In the genomic region with DNA sequence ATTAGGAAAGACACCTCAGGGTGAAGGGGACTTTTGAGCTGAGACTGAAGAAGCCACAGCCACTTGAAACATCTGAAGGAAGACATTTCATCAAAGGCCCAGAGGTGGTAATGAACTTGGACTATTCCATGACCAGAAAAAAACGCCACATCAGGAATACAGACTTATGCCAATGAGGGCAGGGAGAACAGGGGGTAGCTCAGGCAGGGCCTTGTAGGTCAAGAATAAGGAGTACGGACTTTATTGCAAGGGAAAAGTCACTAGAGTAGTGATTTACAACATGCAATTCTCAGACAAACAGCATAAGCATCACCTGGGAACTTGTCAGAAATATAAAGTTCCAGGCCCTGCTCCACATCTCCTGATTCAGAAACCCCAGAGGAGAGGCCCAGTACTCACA, we compare ENCODE assay signal across 2 cellular contexts.
TF ChIP-seq lines count a peak whose summit lies in the region.

No MANE protein-coding gene starts in this region.

TF ChIP-seq in HEK293, 187 proteins besides CTCF, POLR2A, EP300 and RAD21 (continued from another document):
- TF ChIP-seq, protein P1, sequence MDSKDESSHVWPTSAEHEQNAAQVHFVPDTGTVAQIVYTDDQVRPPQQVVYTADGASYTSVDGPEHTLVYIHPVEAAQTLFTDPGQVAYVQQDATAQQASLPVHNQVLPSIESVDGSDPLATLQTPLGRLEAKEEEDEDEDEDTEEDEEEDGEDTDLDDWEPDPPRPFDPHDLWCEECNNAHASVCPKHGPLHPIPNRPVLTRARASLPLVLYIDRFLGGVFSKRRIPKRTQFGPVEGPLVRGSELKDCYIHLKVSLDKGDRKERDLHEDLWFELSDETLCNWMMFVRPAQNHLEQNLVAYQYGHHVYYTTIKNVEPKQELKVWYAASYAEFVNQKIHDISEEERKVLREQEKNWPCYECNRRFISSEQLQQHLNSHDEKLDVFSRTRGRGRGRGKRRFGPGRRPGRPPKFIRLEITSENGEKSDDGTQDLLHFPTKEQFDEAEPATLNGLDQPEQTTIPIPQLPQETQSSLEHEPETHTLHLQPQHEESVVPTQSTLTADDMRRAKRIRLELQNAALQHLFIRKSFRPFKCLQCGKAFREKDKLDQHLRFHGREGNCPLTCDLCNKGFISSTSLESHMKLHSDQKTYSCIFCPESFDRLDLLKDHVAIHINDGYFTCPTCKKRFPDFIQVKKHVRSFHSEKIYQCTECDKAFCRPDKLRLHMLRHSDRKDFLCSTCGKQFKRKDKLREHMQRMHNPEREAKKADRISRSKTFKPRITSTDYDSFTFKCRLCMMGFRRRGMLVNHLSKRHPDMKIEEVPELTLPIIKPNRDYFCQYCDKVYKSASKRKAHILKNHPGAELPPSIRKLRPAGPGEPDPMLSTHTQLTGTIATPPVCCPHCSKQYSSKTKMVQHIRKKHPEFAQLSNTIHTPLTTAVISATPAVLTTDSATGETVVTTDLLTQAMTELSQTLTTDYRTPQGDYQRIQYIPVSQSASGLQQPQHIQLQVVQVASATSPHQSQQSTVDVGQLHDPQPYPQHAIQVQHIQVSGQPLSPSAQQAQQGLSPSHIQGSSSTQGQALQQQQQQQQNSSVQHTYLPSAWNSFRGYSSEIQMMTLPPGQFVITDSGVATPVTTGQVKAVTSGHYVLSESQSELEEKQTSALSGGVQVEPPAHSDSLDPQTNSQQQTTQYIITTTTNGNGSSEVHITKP (tag by site-specific recombination; IDR thresholded peaks at IDR 0.05) = peak; percentile 91
- TF ChIP-seq, protein P2, sequence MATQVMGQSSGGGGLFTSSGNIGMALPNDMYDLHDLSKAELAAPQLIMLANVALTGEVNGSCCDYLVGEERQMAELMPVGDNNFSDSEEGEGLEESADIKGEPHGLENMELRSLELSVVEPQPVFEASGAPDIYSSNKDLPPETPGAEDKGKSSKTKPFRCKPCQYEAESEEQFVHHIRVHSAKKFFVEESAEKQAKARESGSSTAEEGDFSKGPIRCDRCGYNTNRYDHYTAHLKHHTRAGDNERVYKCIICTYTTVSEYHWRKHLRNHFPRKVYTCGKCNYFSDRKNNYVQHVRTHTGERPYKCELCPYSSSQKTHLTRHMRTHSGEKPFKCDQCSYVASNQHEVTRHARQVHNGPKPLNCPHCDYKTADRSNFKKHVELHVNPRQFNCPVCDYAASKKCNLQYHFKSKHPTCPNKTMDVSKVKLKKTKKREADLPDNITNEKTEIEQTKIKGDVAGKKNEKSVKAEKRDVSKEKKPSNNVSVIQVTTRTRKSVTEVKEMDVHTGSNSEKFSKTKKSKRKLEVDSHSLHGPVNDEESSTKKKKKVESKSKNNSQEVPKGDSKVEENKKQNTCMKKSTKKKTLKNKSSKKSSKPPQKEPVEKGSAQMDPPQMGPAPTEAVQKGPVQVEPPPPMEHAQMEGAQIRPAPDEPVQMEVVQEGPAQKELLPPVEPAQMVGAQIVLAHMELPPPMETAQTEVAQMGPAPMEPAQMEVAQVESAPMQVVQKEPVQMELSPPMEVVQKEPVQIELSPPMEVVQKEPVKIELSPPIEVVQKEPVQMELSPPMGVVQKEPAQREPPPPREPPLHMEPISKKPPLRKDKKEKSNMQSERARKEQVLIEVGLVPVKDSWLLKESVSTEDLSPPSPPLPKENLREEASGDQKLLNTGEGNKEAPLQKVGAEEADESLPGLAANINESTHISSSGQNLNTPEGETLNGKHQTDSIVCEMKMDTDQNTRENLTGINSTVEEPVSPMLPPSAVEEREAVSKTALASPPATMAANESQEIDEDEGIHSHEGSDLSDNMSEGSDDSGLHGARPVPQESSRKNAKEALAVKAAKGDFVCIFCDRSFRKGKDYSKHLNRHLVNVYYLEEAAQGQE (tag by site-specific recombination; IDR thresholded peaks at IDR 0.05) = no peak
- TF ChIP-seq ZNF335 (tag by site-specific recombination; conservative IDR thresholded peaks at IDR 0.05) (no peak), ZNF792 (tag by site-specific recombination; IDR thresholded peaks at IDR 0.05) (no peak)
- TF ChIP-seq, protein P3, sequence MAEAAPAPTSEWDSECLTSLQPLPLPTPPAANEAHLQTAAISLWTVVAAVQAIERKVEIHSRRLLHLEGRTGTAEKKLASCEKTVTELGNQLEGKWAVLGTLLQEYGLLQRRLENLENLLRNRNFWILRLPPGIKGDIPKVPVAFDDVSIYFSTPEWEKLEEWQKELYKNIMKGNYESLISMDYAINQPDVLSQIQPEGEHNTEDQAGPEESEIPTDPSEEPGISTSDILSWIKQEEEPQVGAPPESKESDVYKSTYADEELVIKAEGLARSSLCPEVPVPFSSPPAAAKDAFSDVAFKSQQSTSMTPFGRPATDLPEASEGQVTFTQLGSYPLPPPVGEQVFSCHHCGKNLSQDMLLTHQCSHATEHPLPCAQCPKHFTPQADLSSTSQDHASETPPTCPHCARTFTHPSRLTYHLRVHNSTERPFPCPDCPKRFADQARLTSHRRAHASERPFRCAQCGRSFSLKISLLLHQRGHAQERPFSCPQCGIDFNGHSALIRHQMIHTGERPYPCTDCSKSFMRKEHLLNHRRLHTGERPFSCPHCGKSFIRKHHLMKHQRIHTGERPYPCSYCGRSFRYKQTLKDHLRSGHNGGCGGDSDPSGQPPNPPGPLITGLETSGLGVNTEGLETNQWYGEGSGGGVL (tag by site-specific recombination; IDR thresholded peaks at IDR 0.05) = no peak

TF ChIP-seq in K562, 482 proteins besides CTCF, POLR2A, EP300 and RAD21 (continued from another document and continues in another):
- TF ChIP-seq, protein P4, sequence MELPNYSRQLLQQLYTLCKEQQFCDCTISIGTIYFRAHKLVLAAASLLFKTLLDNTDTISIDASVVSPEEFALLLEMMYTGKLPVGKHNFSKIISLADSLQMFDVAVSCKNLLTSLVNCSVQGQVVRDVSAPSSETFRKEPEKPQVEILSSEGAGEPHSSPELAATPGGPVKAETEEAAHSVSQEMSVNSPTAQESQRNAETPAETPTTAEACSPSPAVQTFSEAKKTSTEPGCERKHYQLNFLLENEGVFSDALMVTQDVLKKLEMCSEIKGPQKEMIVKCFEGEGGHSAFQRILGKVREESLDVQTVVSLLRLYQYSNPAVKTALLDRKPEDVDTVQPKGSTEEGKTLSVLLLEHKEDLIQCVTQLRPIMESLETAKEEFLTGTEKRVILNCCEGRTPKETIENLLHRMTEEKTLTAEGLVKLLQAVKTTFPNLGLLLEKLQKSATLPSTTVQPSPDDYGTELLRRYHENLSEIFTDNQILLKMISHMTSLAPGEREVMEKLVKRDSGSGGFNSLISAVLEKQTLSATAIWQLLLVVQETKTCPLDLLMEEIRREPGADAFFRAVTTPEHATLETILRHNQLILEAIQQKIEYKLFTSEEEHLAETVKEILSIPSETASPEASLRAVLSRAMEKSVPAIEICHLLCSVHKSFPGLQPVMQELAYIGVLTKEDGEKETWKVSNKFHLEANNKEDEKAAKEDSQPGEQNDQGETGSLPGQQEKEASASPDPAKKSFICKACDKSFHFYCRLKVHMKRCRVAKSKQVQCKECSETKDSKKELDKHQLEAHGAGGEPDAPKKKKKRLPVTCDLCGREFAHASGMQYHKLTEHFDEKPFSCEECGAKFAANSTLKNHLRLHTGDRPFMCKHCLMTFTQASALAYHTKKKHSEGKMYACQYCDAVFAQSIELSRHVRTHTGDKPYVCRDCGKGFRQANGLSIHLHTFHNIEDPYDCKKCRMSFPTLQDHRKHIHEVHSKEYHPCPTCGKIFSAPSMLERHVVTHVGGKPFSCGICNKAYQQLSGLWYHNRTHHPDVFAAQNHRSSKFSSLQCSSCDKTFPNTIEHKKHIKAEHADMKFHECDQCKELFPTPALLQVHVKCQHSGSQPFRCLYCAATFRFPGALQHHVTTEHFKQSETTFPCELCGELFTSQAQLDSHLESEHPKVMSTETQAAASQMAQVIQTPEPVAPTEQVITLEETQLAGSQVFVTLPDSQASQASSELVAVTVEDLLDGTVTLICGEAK (IDR thresholded peaks at IDR 0.05) = no peak
- TF ChIP-seq, protein P4 (CRISPR knock-in tag; IDR thresholded peaks at IDR 0.05) = no peak
- no peak for TF ChIP-seq ZNF124 (CRISPR knock-in tag; IDR thresholded peaks at IDR 0.05)
- TF ChIP-seq ZBTB8A (IDR thresholded peaks at IDR 0.05; ENCODE audit: partially characterized antibody) = no peak
- TF ChIP-seq FIP1L1 (IDR thresholded peaks at IDR 0.05; ENCODE audit: low read depth, low read length, poor library complexity, severe bottlenecking) = no peak
- TF ChIP-seq ZNF143 (CRISPR knock-in tag; IDR thresholded peaks at IDR 0.05) = no peak
- TF ChIP-seq, protein P5, sequence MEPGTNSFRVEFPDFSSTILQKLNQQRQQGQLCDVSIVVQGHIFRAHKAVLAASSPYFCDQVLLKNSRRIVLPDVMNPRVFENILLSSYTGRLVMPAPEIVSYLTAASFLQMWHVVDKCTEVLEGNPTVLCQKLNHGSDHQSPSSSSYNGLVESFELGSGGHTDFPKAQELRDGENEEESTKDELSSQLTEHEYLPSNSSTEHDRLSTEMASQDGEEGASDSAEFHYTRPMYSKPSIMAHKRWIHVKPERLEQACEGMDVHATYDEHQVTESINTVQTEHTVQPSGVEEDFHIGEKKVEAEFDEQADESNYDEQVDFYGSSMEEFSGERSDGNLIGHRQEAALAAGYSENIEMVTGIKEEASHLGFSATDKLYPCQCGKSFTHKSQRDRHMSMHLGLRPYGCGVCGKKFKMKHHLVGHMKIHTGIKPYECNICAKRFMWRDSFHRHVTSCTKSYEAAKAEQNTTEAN (CRISPR knock-in tag; IDR thresholded peaks at IDR 0.05) = no peak
- TF ChIP-seq, protein P1 (IDR thresholded peaks at IDR 0.05; ENCODE audit: partially characterized antibody) = peak; percentile 76
- TF ChIP-seq ZNF316 (IDR thresholded peaks at IDR 0.05) = no peak
- TF ChIP-seq, protein P6, sequence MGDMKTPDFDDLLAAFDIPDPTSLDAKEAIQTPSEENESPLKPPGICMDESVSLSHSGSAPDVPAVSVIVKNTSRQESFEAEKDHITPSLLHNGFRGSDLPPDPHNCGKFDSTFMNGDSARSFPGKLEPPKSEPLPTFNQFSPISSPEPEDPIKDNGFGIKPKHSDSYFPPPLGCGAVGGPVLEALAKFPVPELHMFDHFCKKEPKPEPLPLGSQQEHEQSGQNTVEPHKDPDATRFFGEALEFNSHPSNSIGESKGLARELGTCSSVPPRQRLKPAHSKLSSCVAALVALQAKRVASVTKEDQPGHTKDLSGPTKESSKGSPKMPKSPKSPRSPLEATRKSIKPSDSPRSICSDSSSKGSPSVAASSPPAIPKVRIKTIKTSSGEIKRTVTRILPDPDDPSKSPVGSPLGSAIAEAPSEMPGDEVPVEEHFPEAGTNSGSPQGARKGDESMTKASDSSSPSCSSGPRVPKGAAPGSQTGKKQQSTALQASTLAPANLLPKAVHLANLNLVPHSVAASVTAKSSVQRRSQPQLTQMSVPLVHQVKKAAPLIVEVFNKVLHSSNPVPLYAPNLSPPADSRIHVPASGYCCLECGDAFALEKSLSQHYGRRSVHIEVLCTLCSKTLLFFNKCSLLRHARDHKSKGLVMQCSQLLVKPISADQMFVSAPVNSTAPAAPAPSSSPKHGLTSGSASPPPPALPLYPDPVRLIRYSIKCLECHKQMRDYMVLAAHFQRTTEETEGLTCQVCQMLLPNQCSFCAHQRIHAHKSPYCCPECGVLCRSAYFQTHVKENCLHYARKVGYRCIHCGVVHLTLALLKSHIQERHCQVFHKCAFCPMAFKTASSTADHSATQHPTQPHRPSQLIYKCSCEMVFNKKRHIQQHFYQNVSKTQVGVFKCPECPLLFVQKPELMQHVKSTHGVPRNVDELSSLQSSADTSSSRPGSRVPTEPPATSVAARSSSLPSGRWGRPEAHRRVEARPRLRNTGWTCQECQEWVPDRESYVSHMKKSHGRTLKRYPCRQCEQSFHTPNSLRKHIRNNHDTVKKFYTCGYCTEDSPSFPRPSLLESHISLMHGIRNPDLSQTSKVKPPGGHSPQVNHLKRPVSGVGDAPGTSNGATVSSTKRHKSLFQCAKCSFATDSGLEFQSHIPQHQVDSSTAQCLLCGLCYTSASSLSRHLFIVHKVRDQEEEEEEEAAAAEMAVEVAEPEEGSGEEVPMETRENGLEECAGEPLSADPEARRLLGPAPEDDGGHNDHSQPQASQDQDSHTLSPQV (IDR thresholded peaks at IDR 0.05) = no peak
